17 cellular contexts compared by ENCODE assay signal in the genomic region with DNA sequence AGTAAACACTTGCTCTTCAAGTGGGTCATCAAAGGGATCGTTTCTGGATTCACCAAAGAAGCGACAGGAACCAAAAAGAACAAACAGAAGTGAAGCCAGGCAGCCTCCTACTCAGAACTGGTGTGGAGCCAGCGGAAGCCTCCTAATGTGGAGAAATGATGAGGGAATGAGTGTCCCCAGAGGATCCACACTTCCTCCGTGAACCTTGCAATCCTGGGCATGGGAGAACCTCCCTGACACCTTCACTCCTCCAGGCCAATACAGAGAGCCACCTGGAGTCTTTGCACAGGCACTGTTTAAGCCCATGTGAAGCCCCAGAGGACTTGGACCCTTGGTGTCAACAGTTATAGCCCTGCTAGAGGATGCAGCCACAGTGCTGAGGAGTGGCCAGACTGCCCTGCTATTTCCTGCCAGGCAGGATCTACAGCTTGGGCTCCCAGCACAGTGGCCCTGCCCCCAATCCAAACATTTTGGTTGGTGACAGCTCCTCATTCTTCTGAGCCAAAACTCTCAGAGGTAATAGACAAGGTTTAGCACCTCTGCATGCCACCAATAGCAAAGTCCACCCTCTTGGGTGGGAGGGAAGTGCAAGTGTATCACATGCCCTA. TPM values are rescaled to one million over a fixed set of nuclear protein-coding genes. Genes with fewer than 3 reads are reported as not detected.
A peak's percentile ranks its signal among the peaks of the same experiment; 100 is the strongest.
DNase-seq lines count a peak whose midpoint lies in the region; ATAC-seq and TF ChIP-seq lines count a peak whose summit lies in the region.
"Had no signal": no experiment of that assay in that cellular context is flagged by ENCODE, and none has a peak within 500 bp of the region (broad histone marks: within the 10 kb centered on the region; RNA-seq: fewer than 3 reads in every experiment).

No MANE protein-coding gene starts in this region.

- H3K4me1 ChIP-seq in BLaER1 = peaks cover 42% of the 10 kb centered on the region
- H3K4me1 ChIP-seq: uterus had no signal

- H4K20me1 ChIP-seq in BLaER1 = no peaks in the 10 kb centered on the region

- H3K27me3 Mint-ChIP-seq in Calu3 (ENCODE audit: unreplicated experiment) = no peaks in the 10 kb centered on the region
- H3K27me3 Mint-ChIP-seq in T-helper 2 cell treated with Interferon-gamma antibody and Interleukin-4, amounts not matched to agents 5 μg/mL and 100 μg/mL, for 36 hours (ENCODE audit: low read depth) = peaks cover 11% of the 10 kb centered on the region

- no peaks in the 10 kb centered on the region for H3K36me3 ChIP-seq in BLaER1
- H3K36me3 ChIP-seq: uterus had no signal

- H3K4me3 Mint-ChIP-seq in Calu3 (ENCODE audit: low read depth, unreplicated experiment) = no peak overlapping the region
- H3K4me3 Mint-ChIP-seq in T-helper 2 cell treated with Interferon-gamma antibody and Interleukin-4, amounts not matched to agents 5 μg/mL and 100 μg/mL, for 36 hours = no peak overlapping the region

- TF ChIP-seq CTCF in Calu3 (IDR thresholded peaks at IDR 0.05; ENCODE audit: unreplicated experiment) = no peak

- DNase-seq in Calu3 (peak; percentile 73), NCI-H510A treated with DMSO at 0.1 percent for 48 hours (lab: John Stamatoyannopoulos, UW) (peak; percentile 69), SW 1271 (lab: John Stamatoyannopoulos, UW) (no peak)
- no peak for DNase-seq in T-helper 2 cell treated with Interferon-gamma antibody and Interleukin-4, amounts not matched to agents 5 μg/mL and 100 μg/mL, for 36 hours (ENCODE audit: low spot score)
- DNase-seq: activated CD4-positive, alpha-beta T cell treated with anti-CD3 and anti-CD28 coated beads, Interleukin-2, amount 50 U/mL, for 48 hours; activated naive CD4-positive, alpha-beta T cell treated with anti-CD3 and anti-CD28 coated beads, Interleukin-2, amount 50 U/mL, for 16 hours; activated T-cell treated with anti-CD3 and anti-CD28 coated beads, Interleukin-2, amount 50 U/mL, for 1 hour; cortex of kidney; foreskin fibroblast; midbrain; NCI-H1694; NCI-H82; stimulated activated CD4-positive, alpha-beta T cell treated with anti-CD3 and anti-CD28 coated beads, Interleukin-2, amount 100 ng/mL, for 48 hours; uterus had no signal

- ATAC-seq in GM19035 (IDR thresholded peaks at IDR 0.05; ENCODE audit: unreplicated experiment) = no peak

- intact Hi-C loops in Calu3 (cut with micrococcal nuclease; ENCODE audit: unreplicated experiment) = loop anchor here (5.0 kb wide), 1 partner anchor 343 kb away; no protein-coding TSS in a partner anchor

- H3K36me3 Mint-ChIP-seq in Calu3 (ENCODE audit: insufficient read depth, unreplicated experiment) = no peaks in the 10 kb centered on the region
- peaks cover 2% of the 10 kb centered on the region for H3K36me3 Mint-ChIP-seq in T-helper 2 cell treated with Interferon-gamma antibody and Interleukin-4, amounts not matched to agents 5 μg/mL and 100 μg/mL, for 36 hours (ENCODE audit: low read depth)

- H3K4me2 ChIP-seq in BLaER1 = peak overlapping the region; percentile 76

- CTCF ChIA-PET in Calu3 (lab: Charles Lee) = interaction anchor here (1.6 kb wide), 1 partner anchor 35 kb away, joined by 14 read pairs; no protein-coding TSS in a partner anchor

- H3K27ac ChIP-seq in BLaER1 = peak overlapping the region; percentile 93
- H3K27ac ChIP-seq: uterus had no signal

- H3K9me3 Mint-ChIP-seq in Calu3 (ENCODE audit: low read depth, unreplicated experiment) = peaks cover 10% of the 10 kb centered on the region
- peaks cover 17% of the 10 kb centered on the region for H3K9me3 Mint-ChIP-seq in T-helper 2 cell treated with Interferon-gamma antibody and Interleukin-4, amounts not matched to agents 5 μg/mL and 100 μg/mL, for 36 hours

- H3K9ac ChIP-seq in BLaER1 = peak overlapping the region; percentile 48; the same call in 1 of the 2 replicates

- BruUV-seq in Calu3 (replicated peaks; lab: Mats Ljungman, UMichigan) = no TSS peak

- H3K4me1 Mint-ChIP-seq in Calu3 (ENCODE audit: low read depth, unreplicated experiment) = peaks cover 23% of the 10 kb centered on the region
- peaks cover 10% of the 10 kb centered on the region for H3K4me1 Mint-ChIP-seq in T-helper 2 cell treated with Interferon-gamma antibody and Interleukin-4, amounts not matched to agents 5 μg/mL and 100 μg/mL, for 36 hours (ENCODE audit: low read depth)

- H3K4me3 ChIP-seq in BLaER1 = peak overlapping the region; percentile 33
- H3K4me3 ChIP-seq in iPS-18c (ENCODE audit: insufficient read depth, low read depth, low read length) = peak overlapping the region; percentile 1; the same call in 1 of the 2 replicates
- H3K4me3 ChIP-seq: uterus had no signal

- H3K9me3 ChIP-seq in BLaER1 (peaks cover 32% of the 10 kb centered on the region), iPS-18c (ENCODE audit: control insufficient read depth, insufficient read depth, low read length) (no peaks in the 10 kb centered on the region)
- H3K9me3 ChIP-seq: uterus had no signal

- H3K27ac Mint-ChIP-seq in Calu3 (ENCODE audit: unreplicated experiment) = peak overlapping the region; percentile 17
- H3K27ac Mint-ChIP-seq in T-helper 2 cell treated with Interferon-gamma antibody and Interleukin-4, amounts not matched to agents 5 μg/mL and 100 μg/mL, for 36 hours = no peak overlapping the region

- H3K27me3 ChIP-seq in BLaER1 = no peaks in the 10 kb centered on the region
- H3K27me3 ChIP-seq: uterus had no signal

RNA-seq across cellular contexts. Expression of a gene that starts 23.2 kb away (rescaled TPM):
- 117 and 125 TPM in 2 replicates for total RNA-seq in Calu3 (2022)

Comparison
In these comparisons a context has a peak if more than half of its experiments do, and no peak if none do; other contexts are left out.
1. DNase-seq: peak in Calu3 (single experiment) and NCI-H510A treated with DMSO at 0.1 percent for 48 hours (single experiment); none in T-helper 2 cell treated with Interferon-gamma antibody and Interleukin-4, amounts not matched to agents 5 μg/mL and 100 μg/mL, for 36 hours (single experiment) and SW 1271 (0 of 2).